In genomic region chr1:11178021-11179015, GRCh38 we compare ENCODE assay signal across 1 cellular context.
TF ChIP-seq lines count a peak whose summit lies in the region.

No MANE protein-coding gene starts in this region.

TF ChIP-seq in HepG2, 621 proteins besides CTCF, POLR2A, EP300 and RAD21 (continued from another document):
- TF ChIP-seq REST (IDR thresholded peaks at IDR 0.05; ENCODE audit: borderline replicate concordance in 1 of 2, low read depth in 1 of 2, low read length in 2 of 2) (no peak), HNF1A (IDR thresholded peaks at IDR 0.05; ENCODE audit: low read depth) (no peak), HNF1A (CRISPR knock-in tag; IDR thresholded peaks at IDR 0.05; ENCODE audit: borderline replicate concordance) (no peak), ATF3 (CRISPR knock-in tag; IDR thresholded peaks at IDR 0.05) (no peak)
